ENCODE assay signal across 1 cellular context in genomic region chr1:11787804-11788436, GRCh38.
TF ChIP-seq lines count a peak whose summit lies in the region.

No MANE protein-coding gene starts in this region.

TF ChIP-seq in IMR-90, 13 proteins besides CTCF, POLR2A, EP300 and RAD21:
- TF ChIP-seq USF2 (IDR thresholded peaks at IDR 0.05; ENCODE audit: low read depth, low read length) (no peak), CEBPB (IDR thresholded peaks at IDR 0.05; ENCODE audit: low read depth, low read length) (no peak), NFE2L2 (IDR thresholded peaks at IDR 0.05; ENCODE audit: low read depth, low read length) (no peak), FOS (IDR thresholded peaks at IDR 0.05; ENCODE audit: low read depth, low read length) (no peak), MAZ (IDR thresholded peaks at IDR 0.05; ENCODE audit: borderline replicate concordance, low read depth, low read length) (no peak), CHD1 (IDR thresholded peaks at IDR 0.05; ENCODE audit: low read depth, low read length) (no peak), MXI1 (IDR thresholded peaks at IDR 0.05; ENCODE audit: borderline replicate concordance, low read depth, low read length) (no peak), RCOR1 (IDR thresholded peaks at IDR 0.05; ENCODE audit: insufficient replicate concordance, low read length) (no peak), ELK1 (IDR thresholded peaks at IDR 0.05; ENCODE audit: borderline replicate concordance, low read depth, low read length) (no peak), RFX5 (IDR thresholded peaks at IDR 0.05; ENCODE audit: low read depth, low read length) (no peak), MAFK (IDR thresholded peaks at IDR 0.05; ENCODE audit: low read depth, low read length) (no peak), BHLHE40 (IDR thresholded peaks at IDR 0.05; ENCODE audit: low read depth, low read length) (no peak), SMC3 (IDR thresholded peaks at IDR 0.05; ENCODE audit: low read depth, low read length) (no peak)
TF ChIP-seq in IMR-90: peak in this region for 0.
